ENCODE assay signal across 30 cellular contexts in the genomic region with DNA sequence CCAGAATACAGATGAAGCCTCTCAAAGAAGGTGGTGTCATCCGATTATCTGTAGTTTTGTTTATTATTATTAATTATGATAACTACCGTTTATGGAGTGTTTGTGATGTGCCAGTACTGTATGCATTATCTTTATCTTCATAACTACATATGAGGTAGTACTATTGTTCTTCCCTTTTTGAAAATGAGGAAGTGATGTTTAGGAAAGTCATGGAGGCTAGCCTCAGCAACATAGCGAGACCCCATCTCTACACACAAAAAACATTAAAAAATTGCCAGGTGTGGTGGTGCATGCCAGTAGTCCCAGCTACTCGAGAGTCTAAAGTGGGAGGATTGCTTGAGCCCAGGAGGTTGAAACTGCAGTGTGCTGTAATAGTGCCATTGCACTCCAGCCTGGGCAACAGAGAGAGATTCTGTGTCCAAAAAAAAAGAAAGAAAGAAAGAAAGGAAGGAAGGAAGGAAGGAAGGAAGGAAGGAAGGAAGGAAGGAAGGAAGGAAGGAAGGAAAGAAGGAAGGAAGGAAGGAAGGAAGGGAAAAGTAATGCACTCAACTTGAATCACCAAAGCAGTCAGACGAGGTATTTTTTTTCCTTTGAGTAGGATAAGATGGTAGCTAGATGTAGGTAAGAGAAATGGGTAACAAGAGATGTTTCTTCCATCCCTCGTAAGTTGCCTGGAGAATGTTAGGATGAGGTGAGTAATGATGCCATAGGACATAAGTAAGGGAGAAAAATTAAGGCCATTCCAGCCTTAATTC. TPM values are rescaled to one million over a fixed set of nuclear protein-coding genes. Genes with fewer than 3 reads are reported as not detected.
DNase-seq lines count a peak whose midpoint lies in the region; ATAC-seq and TF ChIP-seq lines count a peak whose summit lies in the region.
"Had no signal": no experiment of that assay in that cellular context is flagged by ENCODE, and none has a peak within 500 bp of the region (broad histone marks: within the 10 kb centered on the region; RNA-seq: fewer than 3 reads in every experiment).

No MANE protein-coding gene starts in this region.

- no peak for TF ChIP-seq POLR2A in esophagus muscularis mucosa (IDR thresholded peaks at IDR 0.05; ENCODE audit: low read depth)

- H3K9me3 Mint-ChIP-seq in CD4-positive, CD25-positive, alpha-beta regulatory T cell, result no peaks in the 10 kb centered on the region
- no peaks in the 10 kb centered on the region for H3K9me3 Mint-ChIP-seq in activated CD8-positive, alpha-beta memory T cell treated with anti-CD3 and anti-CD28 coated beads, Interleukin-2, amount 10 ng/mL, durations not matched to agents 7 days and 5 days (ENCODE audit: low read depth)
- H3K9me3 Mint-ChIP-seq: activated T-helper 2 cell treated with anti-CD3 and anti-CD28 coated beads, Interferon-gamma antibody, Interleukin-2, Interleukin-4, amounts not matched to agents 10 μg/mL and 5 μg/mL and 100 μg/mL, durations not matched to agents 14 hours and 24 hours and 36 hours; IgD-negative memory B cell; nephron had no signal

- H3K4me3 Mint-ChIP-seq in CD4-positive, CD25-positive, alpha-beta regulatory T cell, result no peak overlapping the region
- H3K4me3 Mint-ChIP-seq in activated CD8-positive, alpha-beta memory T cell treated with anti-CD3 and anti-CD28 coated beads, Interleukin-2, amount 10 ng/mL, durations not matched to agents 7 days and 5 days, result no peak overlapping the region
- H3K4me3 Mint-ChIP-seq: nephron had no signal

- H3K4me3 ChIP-seq in CD4-positive, CD25-positive, alpha-beta regulatory T cell (ENCODE audit: low read depth, low read length), result no peak overlapping the region
- H3K4me3 ChIP-seq in Loucy (ENCODE audit: low read length, poor library complexity, severe bottlenecking), result no peak overlapping the region
- no peak overlapping the region for H3K4me3 ChIP-seq in neutrophil (ENCODE audit: low read depth in 1 of 2, low read length in 1 of 2)
- H3K4me3 ChIP-seq in esophagus muscularis mucosa, result no peak overlapping the region
- H3K4me3 ChIP-seq: ascending aorta, esophagus squamous epithelium, gastrocnemius medialis, hepatocyte, left ventricle myocardium inferior, spleen had no signal

- H3K79me2 ChIP-seq in Loucy (ENCODE audit: insufficient read depth, low read length), result peaks cover 19% of the 10 kb centered on the region
- H3K79me2 ChIP-seq: hepatocyte had no signal

- H3K4me1 Mint-ChIP-seq in CD4-positive, CD25-positive, alpha-beta regulatory T cell, result peaks cover 22 to 53% (median 42%) of the 10 kb centered on the region in 4 donors
- H3K4me1 Mint-ChIP-seq in activated CD8-positive, alpha-beta memory T cell treated with anti-CD3 and anti-CD28 coated beads, Interleukin-2, amount 10 ng/mL, durations not matched to agents 7 days and 5 days, result peaks cover 19% of the 10 kb centered on the region

- peak overlapping the region in 2 of 3 donors; percentile 25 to 45 for H3K27ac Mint-ChIP-seq in CD4-positive, CD25-positive, alpha-beta regulatory T cell
- no peak overlapping the region for H3K27ac Mint-ChIP-seq in activated CD8-positive, alpha-beta memory T cell treated with anti-CD3 and anti-CD28 coated beads, Interleukin-2, amount 10 ng/mL, durations not matched to agents 7 days and 5 days
- H3K27ac Mint-ChIP-seq: activated naive CD8-positive, alpha-beta T cell; activated T-helper 2 cell treated with anti-CD3 and anti-CD28 coated beads, Interferon-gamma antibody, Interleukin-2, Interleukin-4, amounts not matched to agents 10 μg/mL and 5 μg/mL and 100 μg/mL, durations not matched to agents 14 hours and 24 hours and 36 hours; nephron had no signal

- no peaks in the 10 kb centered on the region for H3K9me2 ChIP-seq in Loucy (replicated peaks; ENCODE audit: low read depth, low read length)
- H3K9me2 ChIP-seq: SK-N-SH had no signal

- CTCF ChIA-PET in activated CD8-positive, alpha-beta memory T cell treated with anti-CD3 and anti-CD28 coated beads, Interleukin-2, amount 10 ng/mL, durations not matched to agents 7 days and 5 days (lab: Charles Lee), result interaction anchor here (0.6 kb wide), 1 partner anchor 186 kb away, joined by 3 read pairs; no protein-coding TSS in a partner anchor

- TF ChIP-seq EP300 in esophagus muscularis mucosa (IDR thresholded peaks at IDR 0.05), result no peak

- no peaks in the 10 kb centered on the region for H3F3A ChIP-seq in Loucy (ENCODE audit: low read depth)

- H4K20me1 ChIP-seq in Loucy (ENCODE audit: insufficient read depth, low read length, poor library complexity, severe bottlenecking), result no peaks in the 10 kb centered on the region

- H3K27me3 ChIP-seq in CD4-positive, CD25-positive, alpha-beta regulatory T cell (ENCODE audit: control insufficient read depth, insufficient read depth, low read length), result no peaks in the 10 kb centered on the region
- no peaks in the 10 kb centered on the region for H3K27me3 ChIP-seq in Loucy (ENCODE audit: insufficient read depth, low read length, poor library complexity, severe bottlenecking)
- no peaks in the 10 kb centered on the region for H3K27me3 ChIP-seq in neutrophil
- no peaks in the 10 kb centered on the region for H3K27me3 ChIP-seq in esophagus muscularis mucosa
- H3K27me3 ChIP-seq: ascending aorta, esophagus squamous epithelium, gastrocnemius medialis, hepatocyte, spleen had no signal

- DNase-seq in CD4-positive, CD25-positive, alpha-beta regulatory T cell, result no peak
- peak; percentile 8 for DNase-seq in UCSD-AML1 (lab: John Stamatoyannopoulos, UW; ENCODE audit: unreplicated experiment)
- no peak for DNase-seq in esophagus muscularis mucosa (ENCODE audit: extremely low spot score)
- DNase-seq in activated CD8-positive, alpha-beta memory T cell treated with anti-CD3 and anti-CD28 coated beads, Interleukin-2, amount 10 ng/mL, durations not matched to agents 7 days and 5 days, result no peak
- DNase-seq: activated CD4-positive, alpha-beta T cell treated with anti-CD3 and anti-CD28 coated beads, Interleukin-2, amount 50 U/mL, for 4 hours; activated CD4-positive, CD25-positive, alpha-beta regulatory T cell; activated CD8-positive, alpha-beta memory T cell treated with anti-CD3 and anti-CD28 coated beads, Interleukin-2, amount 50 U/mL, for 4 hours; cortex of kidney; esophagus squamous epithelium; gastrocnemius medialis; left ventricle myocardium inferior; MM.1S; NCI-H524; right cardiac atrium; RPMI8226; SK-N-SH; spleen; stimulated activated CD4-positive, alpha-beta T cell treated with anti-CD3 and anti-CD28 coated beads, Interleukin-4, amount 100 ng/mL, for 1 hour; stimulated activated naive CD4-positive, alpha-beta T cell had no signal

- WGBS in esophagus muscularis mucosa, result 87% methylated on average over 6 of the region's 6 CpGs

- no peaks in the 10 kb centered on the region for H3K9me3 ChIP-seq in CD4-positive, CD25-positive, alpha-beta regulatory T cell (ENCODE audit: control insufficient read depth in 2 of 2, low read length in 2 of 2)
- H3K9me3 ChIP-seq in Loucy (ENCODE audit: insufficient read depth, low read depth, low read length) (no peaks in the 10 kb centered on the region), neutrophil (no peaks in the 10 kb centered on the region), esophagus muscularis mucosa (no peaks in the 10 kb centered on the region)
- H3K9me3 ChIP-seq: ascending aorta, esophagus squamous epithelium, gastrocnemius medialis, left ventricle myocardium inferior, SK-N-SH, spleen had no signal

- H2AFZ ChIP-seq in Loucy (ENCODE audit: low read length), result no peak overlapping the region
- H2AFZ ChIP-seq: hepatocyte, parathyroid adenoma had no signal

- no peak for TF ChIP-seq CTCF in Loucy (conservative IDR thresholded peaks at IDR 0.05; ENCODE audit: low read length)
- TF ChIP-seq CTCF in neutrophil (IDR thresholded peaks at IDR 0.05), result no peak
- TF ChIP-seq CTCF in esophagus muscularis mucosa (IDR thresholded peaks at IDR 0.05), result no peak

- no peak overlapping the region for H3K27ac ChIP-seq in CD4-positive, CD25-positive, alpha-beta regulatory T cell (ENCODE audit: insufficient read depth, low read length, poor library complexity, severe bottlenecking)
- H3K27ac ChIP-seq in neutrophil, result peak overlapping the region; percentile 54
- no peak overlapping the region for H3K27ac ChIP-seq in esophagus muscularis mucosa (replicated peaks in 1 of 4)
- H3K27ac ChIP-seq: ascending aorta, esophagus squamous epithelium, gastrocnemius medialis, hepatocyte, left ventricle myocardium inferior, parathyroid adenoma had no signal

- ATAC-seq in CD4-positive, CD25-positive, alpha-beta regulatory T cell (ENCODE audit: low read depth in 2 of 2), result no peak
- ATAC-seq in GM18520 (IDR thresholded peaks at IDR 0.05; ENCODE audit: unreplicated experiment), result no peak
- ATAC-seq in activated CD8-positive, alpha-beta memory T cell treated with anti-CD3 and anti-CD28 coated beads, Interleukin-2, amount 10 ng/mL, durations not matched to agents 7 days and 5 days, result no peak
- ATAC-seq: gastrocnemius medialis, HCT116, right cardiac atrium had no signal

- H3K4me2 ChIP-seq in Loucy (ENCODE audit: low read depth, low read length, poor library complexity, severe bottlenecking), result peak overlapping the region; percentile 3
- H3K4me2 ChIP-seq: hepatocyte, SK-N-SH had no signal

- intact Hi-C loops in esophagus muscularis mucosa (cut with DNase I), result no loop called here

- no peak overlapping the region for H3K9ac ChIP-seq in Loucy (ENCODE audit: low read depth, low read length, poor library complexity, severe bottlenecking)
- H3K9ac ChIP-seq: parathyroid adenoma, SK-N-SH had no signal

- peaks cover 11% of the 10 kb centered on the region for H3K36me3 Mint-ChIP-seq in CD4-positive, CD25-positive, alpha-beta regulatory T cell
- peaks cover 4% of the 10 kb centered on the region for H3K36me3 Mint-ChIP-seq in activated CD8-positive, alpha-beta memory T cell treated with anti-CD3 and anti-CD28 coated beads, Interleukin-2, amount 10 ng/mL, durations not matched to agents 7 days and 5 days
- H3K36me3 Mint-ChIP-seq: IgD-negative memory B cell had no signal

- H3K4me1 ChIP-seq in CD4-positive, CD25-positive, alpha-beta regulatory T cell (ENCODE audit: control insufficient read depth, insufficient read depth, low read length, poor library complexity, severe bottlenecking), result peaks cover 13% of the 10 kb centered on the region
- H3K4me1 ChIP-seq in Loucy (ENCODE audit: insufficient read depth, low read length, poor library complexity, severe bottlenecking) (peaks cover 44% of the 10 kb centered on the region), neutrophil (ENCODE audit: control insufficient read depth in 1 of 2, insufficient read depth in 1 of 2, low read depth in 1 of 2, low read length in 1 of 2) (peaks cover 12% of the 10 kb centered on the region in 2 experiments), esophagus muscularis mucosa (peaks cover 17 to 59% (median 37%) of the 10 kb centered on the region in 4 donors)

- no peaks in the 10 kb centered on the region for H3K36me3 ChIP-seq in CD4-positive, CD25-positive, alpha-beta regulatory T cell (ENCODE audit: control insufficient read depth, insufficient read depth, low read length)
- H3K36me3 ChIP-seq in Loucy (ENCODE audit: insufficient read depth, low read length), result no peaks in the 10 kb centered on the region
- no peaks in the 10 kb centered on the region for H3K36me3 ChIP-seq in neutrophil
- H3K36me3 ChIP-seq in esophagus muscularis mucosa, result no peaks in the 10 kb centered on the region
- H3K36me3 ChIP-seq: ascending aorta, esophagus squamous epithelium, gastrocnemius medialis, left ventricle myocardium inferior, spleen had no signal

- H3K27me3 Mint-ChIP-seq in CD4-positive, CD25-positive, alpha-beta regulatory T cell, result no peaks in the 10 kb centered on the region
- H3K27me3 Mint-ChIP-seq in activated CD8-positive, alpha-beta memory T cell treated with anti-CD3 and anti-CD28 coated beads, Interleukin-2, amount 10 ng/mL, durations not matched to agents 7 days and 5 days, result no peaks in the 10 kb centered on the region
- H3K27me3 Mint-ChIP-seq: activated naive CD8-positive, alpha-beta T cell; IgD-negative memory B cell had no signal

RNA-seq across cellular contexts. Expression of gene PAM, which starts 47.8 kb away (rescaled TPM):
- total RNA-seq in CD4-positive, CD25-positive, alpha-beta regulatory T cell, result 60.0 TPM
- polyA plus RNA-seq in CD4-positive, CD25-positive, alpha-beta regulatory T cell, result 10 to 100 TPM; 22.9 to 35.3 (median 33.8) TPM
- 100 to 1,000 TPM; 212 to 250 (median 227) TPM for total RNA-seq in esophagus muscularis mucosa
- total RNA-seq in activated CD8-positive, alpha-beta memory T cell treated with anti-CD3 and anti-CD28 coated beads, Interleukin-2, amount 10 ng/mL, durations not matched to agents 7 days and 5 days, result 10 to 100 TPM; 29.7 to 31.5 TPM
